Comparison of ENCODE assay signal across 14 cellular contexts in genomic region chr18:13589943-13590342, GRCh38.
"Had no signal": no experiment of that assay in that cellular context is flagged by ENCODE, and none has a peak within 500 bp of the region (broad histone marks: within the 10 kb centered on the region; RNA-seq: fewer than 3 reads in every experiment).

No MANE protein-coding gene starts in this region.

- FAIRE-seq: colon, endometrium, islet of Langerhans, small intestine had no signal

- H3K36me3 ChIP-seq: stomach had no signal

- H3K4me3 ChIP-seq: stomach, testis had no signal

- H3K27ac ChIP-seq: stomach, testis had no signal

- H3K4me1 ChIP-seq: testis had no signal

- DNase-seq: activated CD4-positive, alpha-beta T cell treated with anti-CD3 and anti-CD28 coated beads for 1 hour; activated CD4-positive, alpha-beta T cell treated with anti-CD3 and anti-CD28 coated beads, Interleukin-2, amount 50 U/mL, for 48 hours; activated CD8-positive, alpha-beta memory T cell treated with anti-CD3 and anti-CD28 coated beads, Interleukin-2, amount 50 U/mL, for 4 hours; activated naive CD4-positive, alpha-beta T cell treated with anti-CD3 and anti-CD28 coated beads for 36 hours; mammary epithelial cell; natural killer cell; right cardiac atrium; small intestine; stimulated activated CD8-positive, alpha-beta memory T cell treated with anti-CD3 and anti-CD28 coated beads, Interleukin-4, amount 100 ng/mL, for 48 hours; stomach; testis had no signal

- H3K9me3 ChIP-seq: stomach, testis had no signal

- H3K9me3 Mint-ChIP-seq: natural killer cell had no signal

- H3K27ac Mint-ChIP-seq: activated naive CD4-positive, alpha-beta T cell treated with anti-CD3 and anti-CD28 coated beads for 36 hours had no signal

- H3K27me3 ChIP-seq: stomach, testis had no signal

- H3K36me3 Mint-ChIP-seq: natural killer cell had no signal

- H3K4me3 Mint-ChIP-seq: activated naive CD4-positive, alpha-beta T cell treated with anti-CD3 and anti-CD28 coated beads for 36 hours; natural killer cell had no signal
